ENCODE assay signal across 15 cellular contexts in genomic region chr13:97384366-97384765, GRCh38.
"Had no signal": no experiment of that assay in that cellular context is flagged by ENCODE, and none has a peak within 500 bp of the region (broad histone marks: within the 10 kb centered on the region; RNA-seq: fewer than 3 reads in every experiment).

No MANE protein-coding gene starts in this region.

- H3K27me3 ChIP-seq: breast epithelium, esophagus muscularis mucosa, sigmoid colon, suprapubic skin had no signal

- H3K9me3 Mint-ChIP-seq: activated CD8-positive, alpha-beta T cell treated with anti-CD3 and anti-CD28 coated beads for 36 hours; immature natural killer cell; nephron progenitor cell had no signal

- H3K4me3 Mint-ChIP-seq: activated CD8-positive, alpha-beta T cell treated with anti-CD3 and anti-CD28 coated beads for 36 hours; immature natural killer cell; nephron progenitor cell had no signal

- H3K4me1 Mint-ChIP-seq: nephron progenitor cell had no signal

- H3K27ac ChIP-seq: breast epithelium, esophagus muscularis mucosa, psoas muscle, suprapubic skin, VCaP had no signal

- DNase-seq: activated CD8-positive, alpha-beta memory T cell treated with anti-CD3 and anti-CD28 coated beads, Interleukin-2, amount 50 U/mL, for 48 hours; activated CD8-positive, alpha-beta T cell treated with anti-CD3 and anti-CD28 coated beads for 36 hours; aorta; immature natural killer cell; nephron progenitor cell; psoas muscle; sigmoid colon; stimulated activated CD4-positive, alpha-beta T cell treated with anti-CD3 and anti-CD28 coated beads, Interleukin-12 subunit alpha, Interleukin-12 subunit beta, amount 100 ng/mL, for 4 hours; stimulated activated CD4-positive, alpha-beta T cell treated with anti-CD3 and anti-CD28 coated beads, Interleukin-2, amount 100 ng/mL, for 48 hours; stimulated activated naive CD4-positive, alpha-beta T cell treated with Interleukin-2 at 50 U/mL for 16 hours; T1000 had no signal

- H3K9me3 ChIP-seq: breast epithelium, esophagus muscularis mucosa, psoas muscle, sigmoid colon, suprapubic skin had no signal

- H3K36me3 ChIP-seq: breast epithelium had no signal

- H3K27ac Mint-ChIP-seq: activated CD8-positive, alpha-beta T cell treated with anti-CD3 and anti-CD28 coated beads for 36 hours; immature natural killer cell; nephron progenitor cell had no signal

- H3K4me3 ChIP-seq: breast epithelium, esophagus muscularis mucosa, psoas muscle, sigmoid colon, suprapubic skin had no signal

- ATAC-seq: activated CD8-positive, alpha-beta T cell treated with anti-CD3 and anti-CD28 coated beads for 36 hours had no signal

- H3K27me3 Mint-ChIP-seq: activated CD8-positive, alpha-beta T cell treated with anti-CD3 and anti-CD28 coated beads for 36 hours had no signal

- H3K4me1 ChIP-seq: breast epithelium, psoas muscle had no signal
